Comparison of ENCODE assay signal across 1 cellular context in genomic region chr5:95554647-95555548, GRCh38.
TF ChIP-seq lines count a peak whose summit lies in the region.

ARSK (plus strand) TSS chr5:95555101; CDS start chr5:95555279, 178 bp downstream.
SKIC3 (minus strand) TSS chr5:95554977; CDS start chr5:95547150, 7,827 bp downstream.

TF ChIP-seq in K562, 482 proteins besides CTCF, POLR2A, EP300 and RAD21 (continued from another document and continues in another):
- 0 out of 2 replicates have a peak, but pooled peaks have one; percentile 79 for TF ChIP-seq RERE (CRISPR knock-in tag; IDR thresholded peaks at IDR 0.05; ENCODE audit: borderline replicate concordance)
- 0 out of 2 replicates have a peak, but pooled peaks have one; percentile 9 for TF ChIP-seq RREB1 (CRISPR knock-in tag; IDR thresholded peaks at IDR 0.05)
- no peak; the same call in 1 of the 2 replicates for TF ChIP-seq ELF1 (tag; IDR thresholded peaks at IDR 0.05)
- TF ChIP-seq CBX1 (IDR thresholded peaks at IDR 0.05; ENCODE audit: low read depth): peak; percentile 23; the same call in 1 of the 2 replicates
- TF ChIP-seq PURB (CRISPR knock-in tag; IDR thresholded peaks at IDR 0.05; ENCODE audit: low read depth): no peak
- TF ChIP-seq KAT8 (IDR thresholded peaks at IDR 0.05; ENCODE audit: low read depth): no peak
- no peak for TF ChIP-seq ZNF347 (CRISPR knock-in tag; IDR thresholded peaks at IDR 0.05; ENCODE audit: low read depth)
- peak; percentile 88; the same call in 1 of the 2 replicates for TF ChIP-seq KAT7 (CRISPR knock-in tag; IDR thresholded peaks at IDR 0.05; ENCODE audit: borderline replicate concordance)
- peak; percentile 79 for TF ChIP-seq E2F8 (IDR thresholded peaks at IDR 0.05; ENCODE audit: low read depth, partially characterized antibody)
- no peak for TF ChIP-seq GTF2A2 (tag; IDR thresholded peaks at IDR 0.05)
- TF ChIP-seq ZNF583 (CRISPR knock-in tag; IDR thresholded peaks at IDR 0.05): peak; percentile 45; the same call in 1 of the 2 replicates
- TF ChIP-seq ZNF780A (CRISPR knock-in tag; IDR thresholded peaks at IDR 0.05): no peak
- TF ChIP-seq ATF4 (CRISPR knock-in tag; IDR thresholded peaks at IDR 0.05): no peak
- TF ChIP-seq GTF2F1 (IDR thresholded peaks at IDR 0.05; ENCODE audit: low read depth, low read length): peak; percentile 32; the same call in 1 of the 2 replicates
- peak; percentile 23; the same call in 1 of the 2 replicates for TF ChIP-seq TGIF2 (CRISPR knock-in tag; IDR thresholded peaks at IDR 0.05)
- TF ChIP-seq ELF2 (CRISPR knock-in tag; IDR thresholded peaks at IDR 0.05): no peak
- peak in 1 of 2 experiments; percentile 47; a peak in 1 of 4 replicates for TF ChIP-seq KDM1A (IDR thresholded peaks at IDR 0.05)
- peak in 1 of 2 experiments; percentile 94; a peak in 2 of 4 replicates for TF ChIP-seq ZMIZ1 (IDR thresholded peaks at IDR 0.05; ENCODE audit: low read depth in 2 of 2, low read length in 2 of 2)
- TF ChIP-seq BRD4 (IDR thresholded peaks at IDR 0.05): no peak
- TF ChIP-seq ARID2 (IDR thresholded peaks at IDR 0.05): no peak
- peak; percentile 63 for TF ChIP-seq MYC (IDR thresholded peaks at IDR 0.05; ENCODE audit: low read depth, low read length)
- no peak for TF ChIP-seq MYC (CRISPR knock-in tag; IDR thresholded peaks at IDR 0.05; ENCODE audit: borderline replicate concordance, low read depth)
- peak; percentile 73; the same call in 1 of the 2 replicates for TF ChIP-seq POLR2H (tag; IDR thresholded peaks at IDR 0.05; ENCODE audit: low read depth)
- TF ChIP-seq DACH1 (IDR thresholded peaks at IDR 0.05; ENCODE audit: partially characterized antibody): no peak
- TF ChIP-seq E2F4 (CRISPR knock-in tag; IDR thresholded peaks at IDR 0.05; ENCODE audit: low read depth): 0 out of 2 replicates have a peak, but pooled peaks have one; percentile 14
- TF ChIP-seq CGGBP1 (CRISPR knock-in tag; IDR thresholded peaks at IDR 0.05): 0 out of 2 replicates have a peak, but pooled peaks have one; percentile 28
- TF ChIP-seq ZNF24 (IDR thresholded peaks at IDR 0.05): 0 out of 2 replicates have a peak, but pooled peaks have one; percentile 28
- TF ChIP-seq VEZF1 (CRISPR knock-in tag; IDR thresholded peaks at IDR 0.05): peak; percentile 92
- TF ChIP-seq HCFC1 (IDR thresholded peaks at IDR 0.05; ENCODE audit: low read depth, low read length): peak; percentile 93
- no peak for TF ChIP-seq TCF7 (IDR thresholded peaks at IDR 0.05; ENCODE audit: borderline replicate concordance)
- no peak for TF ChIP-seq MCM2 (IDR thresholded peaks at IDR 0.05; ENCODE audit: low read depth)
- TF ChIP-seq HBP1 (CRISPR knock-in tag; IDR thresholded peaks at IDR 0.05): peak; percentile 76; the same call in 1 of the 2 replicates
- TF ChIP-seq ZFP1 (CRISPR knock-in tag; IDR thresholded peaks at IDR 0.05): no peak
- peak; percentile 56; the same call in 1 of the 2 replicates for TF ChIP-seq GABPB1 (CRISPR knock-in tag; IDR thresholded peaks at IDR 0.05)
